Comparison of ENCODE assay signal across 1 cellular context in the genomic region with DNA sequence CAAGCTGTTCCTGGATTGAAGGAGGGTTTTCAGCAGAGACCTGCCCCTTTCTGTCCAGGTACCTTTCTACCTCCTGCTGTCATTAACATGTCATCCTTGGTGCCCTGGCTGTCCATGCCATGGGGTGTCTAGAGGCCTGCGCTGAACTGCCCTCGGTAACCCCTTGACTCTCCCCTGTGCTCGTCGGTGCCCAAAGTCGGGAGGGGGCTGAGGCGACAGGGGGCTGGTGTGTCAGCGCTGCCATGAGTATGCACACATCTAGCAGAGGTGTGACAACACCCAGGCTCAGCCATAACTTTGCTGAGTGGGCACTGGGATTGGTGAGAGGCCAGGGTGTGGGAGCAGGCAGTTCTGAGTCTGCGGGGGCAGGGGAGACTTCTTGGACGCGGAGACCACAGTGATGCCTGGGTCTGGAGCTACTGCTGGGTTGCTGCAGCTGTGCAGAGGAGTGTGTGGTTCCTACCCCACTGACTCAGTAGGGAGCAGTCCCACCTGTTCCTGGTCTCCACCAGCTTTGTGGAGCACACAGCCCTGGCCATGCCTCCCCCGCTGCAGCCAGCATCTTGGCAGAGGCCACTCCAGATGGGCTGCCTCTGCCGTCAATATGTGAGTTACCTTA.
TF ChIP-seq lines count a peak whose summit lies in the region.

No MANE protein-coding gene starts in this region.

TF ChIP-seq in H1, 55 proteins besides CTCF, POLR2A, EP300 and RAD21:
- no peak for TF ChIP-seq EGR1 (IDR thresholded peaks at IDR 0.05; ENCODE audit: borderline replicate concordance, low read depth, low read length)
- TF ChIP-seq BRCA1 (IDR thresholded peaks at IDR 0.05; ENCODE audit: low read depth, low read length) = no peak
- no peak for TF ChIP-seq SP4 (IDR thresholded peaks at IDR 0.05; ENCODE audit: low read length)
- no peak for TF ChIP-seq HDAC6 (IDR thresholded peaks at IDR 0.05; ENCODE audit: low read depth, low read length)
- no peak for TF ChIP-seq NANOG (IDR thresholded peaks at IDR 0.05; ENCODE audit: insufficient read depth, low read depth, low read length, poor library complexity, severe bottlenecking)
- no peak for TF ChIP-seq BCL11A (IDR thresholded peaks at IDR 0.05; ENCODE audit: low read depth in 2 of 2, low read length in 2 of 2)
- TF ChIP-seq, protein P1, sequence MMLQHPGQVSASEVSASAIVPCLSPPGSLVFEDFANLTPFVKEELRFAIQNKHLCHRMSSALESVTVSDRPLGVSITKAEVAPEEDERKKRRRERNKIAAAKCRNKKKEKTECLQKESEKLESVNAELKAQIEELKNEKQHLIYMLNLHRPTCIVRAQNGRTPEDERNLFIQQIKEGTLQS (IDR thresholded peaks at IDR 0.05; ENCODE audit: insufficient read depth, low read depth, low read length) = no peak
- TF ChIP-seq SP2 (IDR thresholded peaks at IDR 0.05; ENCODE audit: low read length) = no peak
- no peak for TF ChIP-seq KDM5A (IDR thresholded peaks at IDR 0.05; ENCODE audit: low read length)
- TF ChIP-seq, protein P2, sequence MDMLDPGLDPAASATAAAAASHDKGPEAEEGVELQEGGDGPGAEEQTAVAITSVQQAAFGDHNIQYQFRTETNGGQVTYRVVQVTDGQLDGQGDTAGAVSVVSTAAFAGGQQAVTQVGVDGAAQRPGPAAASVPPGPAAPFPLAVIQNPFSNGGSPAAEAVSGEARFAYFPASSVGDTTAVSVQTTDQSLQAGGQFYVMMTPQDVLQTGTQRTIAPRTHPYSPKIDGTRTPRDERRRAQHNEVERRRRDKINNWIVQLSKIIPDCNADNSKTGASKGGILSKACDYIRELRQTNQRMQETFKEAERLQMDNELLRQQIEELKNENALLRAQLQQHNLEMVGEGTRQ (IDR thresholded peaks at IDR 0.05; ENCODE audit: low read length) = no peak
- no peak for TF ChIP-seq SAP30 (IDR thresholded peaks at IDR 0.05; ENCODE audit: insufficient read depth, insufficient replicate concordance, low read length)
TF ChIP-seq in H1: peak in this region for 0.
